ENCODE assay signal across 19 cellular contexts in genomic region chr15:78767331-78767951, GRCh38. TPM values are rescaled to one million over a fixed set of nuclear protein-coding genes. Genes with fewer than 3 reads are reported as not detected.
A peak's percentile ranks its signal among the peaks of the same experiment; 100 is the strongest.
DNase-seq lines count a peak whose midpoint lies in the region; ATAC-seq and TF ChIP-seq lines count a peak whose summit lies in the region.
"Had no signal": no experiment of that assay in that cellular context is flagged by ENCODE, and none has a peak within 500 bp of the region (broad histone marks: within the 10 kb centered on the region; RNA-seq: fewer than 3 reads in every experiment).

No MANE protein-coding gene starts in this region.

- H3K27ac Mint-ChIP-seq in HFFc6 = no peak overlapping the region
- no peak overlapping the region for H3K27ac Mint-ChIP-seq in chondrocyte (ENCODE audit: unreplicated experiment)
- H3K27ac Mint-ChIP-seq: activated CD8-positive, alpha-beta T cell treated with anti-CD3 and anti-CD28 coated beads for 36 hours; activated naive CD8-positive, alpha-beta T cell treated with anti-CD3 and anti-CD28 coated beads for 36 hours; CD4-positive, CD25-positive, alpha-beta regulatory T cell had no signal

- H3K4me3 Mint-ChIP-seq in HFFc6 = no peak overlapping the region
- no peak overlapping the region for H3K4me3 Mint-ChIP-seq in chondrocyte (ENCODE audit: unreplicated experiment)
- H3K4me3 Mint-ChIP-seq: activated CD8-positive, alpha-beta T cell treated with anti-CD3 and anti-CD28 coated beads for 36 hours; activated naive CD8-positive, alpha-beta T cell treated with anti-CD3 and anti-CD28 coated beads for 36 hours; CD4-positive, CD25-positive, alpha-beta regulatory T cell had no signal

- no peaks in the 10 kb centered on the region for H3K36me3 ChIP-seq in stomach
- H3K36me3 ChIP-seq: Peyer's patch, prostate gland, vagina had no signal

- 86 to 100% (median 92%) methylated on average over 1 to 16 of the region's 16 CpGs for WGBS in stomach, 5 donors

- TF ChIP-seq EP300 in stomach (IDR thresholded peaks at IDR 0.05) = no peak

- ATAC-seq in HG03280 (IDR thresholded peaks at IDR 0.05; ENCODE audit: unreplicated experiment) (no peak), HG02642 (IDR thresholded peaks at IDR 0.05; ENCODE audit: poor library complexity, unreplicated experiment) (no peak)
- ATAC-seq: activated CD8-positive, alpha-beta T cell treated with anti-CD3 and anti-CD28 coated beads for 36 hours had no signal

- no peaks in the 10 kb centered on the region for H3K4me1 ChIP-seq in stomach
- H3K4me1 ChIP-seq: A549, Peyer's patch, prostate gland had no signal

- DNase-seq in NCI-H1417 (lab: John Stamatoyannopoulos, UW) (peak in 2 of 3 experiments; percentile 48 to 53), NCI-H1417 treated with DMSO at 0.1 percent for 48 hours (lab: John Stamatoyannopoulos, UW) (no peak), HFFc6 (no peak), chondrocyte (ENCODE audit: low spot score) (peak; percentile 86), posterior vena cava (ENCODE audit: low spot score) (peak; percentile 70), stomach (no peak)
- DNase-seq: activated CD8-positive, alpha-beta T cell treated with anti-CD3 and anti-CD28 coated beads for 36 hours; activated naive CD8-positive, alpha-beta T cell treated with anti-CD3 and anti-CD28 coated beads for 36 hours; activated T-cell treated with anti-CD3 and anti-CD28 coated beads, Interleukin-2, amount 50 U/mL, for 48 hours; CD4-positive, CD25-positive, alpha-beta regulatory T cell; Kasumi-1; NCI-H524 had no signal

- no peak for TF ChIP-seq POLR2A in stomach (IDR thresholded peaks at IDR 0.05)

- H3K36me3 Mint-ChIP-seq in HFFc6 (ENCODE audit: low read depth) (no peaks in the 10 kb centered on the region), chondrocyte (ENCODE audit: low read depth) (peaks cover 9% of the 10 kb centered on the region)
- H3K36me3 Mint-ChIP-seq: activated naive CD8-positive, alpha-beta T cell treated with anti-CD3 and anti-CD28 coated beads for 36 hours; CD4-positive, CD25-positive, alpha-beta regulatory T cell had no signal

- H3K27me3 Mint-ChIP-seq in HFFc6 (ENCODE audit: insufficient read depth) (no peaks in the 10 kb centered on the region), chondrocyte (ENCODE audit: low read depth) (no peaks in the 10 kb centered on the region)
- H3K27me3 Mint-ChIP-seq: activated CD8-positive, alpha-beta T cell treated with anti-CD3 and anti-CD28 coated beads for 36 hours; activated naive CD8-positive, alpha-beta T cell treated with anti-CD3 and anti-CD28 coated beads for 36 hours; CD4-positive, CD25-positive, alpha-beta regulatory T cell had no signal

- intact Hi-C loops in posterior vena cava (cut with DNase I) = no loop called here
- intact Hi-C loops in stomach (cut with DNase I; ENCODE audit: low total_unique reads) = no loop called here

- no peaks in the 10 kb centered on the region for H3K27me3 ChIP-seq in stomach
- H3K27me3 ChIP-seq: heart right ventricle, Peyer's patch, vagina had no signal

- H3K9me3 Mint-ChIP-seq in HFFc6 = no peaks in the 10 kb centered on the region
- H3K9me3 Mint-ChIP-seq in chondrocyte (ENCODE audit: low read depth) = no peaks in the 10 kb centered on the region
- H3K9me3 Mint-ChIP-seq: activated CD8-positive, alpha-beta T cell treated with anti-CD3 and anti-CD28 coated beads for 36 hours; activated naive CD8-positive, alpha-beta T cell treated with anti-CD3 and anti-CD28 coated beads for 36 hours; CD4-positive, CD25-positive, alpha-beta regulatory T cell had no signal

- H3K4me1 Mint-ChIP-seq in HFFc6 (ENCODE audit: low read depth) (no peaks in the 10 kb centered on the region), chondrocyte (ENCODE audit: low read depth) (no peaks in the 10 kb centered on the region)
- H3K4me1 Mint-ChIP-seq: activated naive CD8-positive, alpha-beta T cell treated with anti-CD3 and anti-CD28 coated beads for 36 hours had no signal

- no peak overlapping the region for H3K27ac ChIP-seq in stomach
- H3K27ac ChIP-seq: A549, heart right ventricle, Peyer's patch, prostate gland, vagina had no signal

- H3K9me3 ChIP-seq in stomach = no peaks in the 10 kb centered on the region
- H3K9me3 ChIP-seq: A549, heart right ventricle, Peyer's patch, prostate gland, vagina had no signal

- no peak overlapping the region for H3K4me3 ChIP-seq in stomach
- H3K4me3 ChIP-seq: A549, heart right ventricle, Peyer's patch, prostate gland, vagina had no signal

- TF ChIP-seq CTCF in HFFc6 (IDR thresholded peaks at IDR 0.05) = peak; percentile 25; the same call in 1 of the 2 replicates
- TF ChIP-seq CTCF in chondrocyte (IDR thresholded peaks at IDR 0.05) = peak; percentile 27
- no peak for TF ChIP-seq CTCF in stomach (IDR thresholded peaks at IDR 0.05)

RNA-seq across cellular contexts. Expression of gene ADAMTS7, which starts 43.8 kb away (rescaled TPM):
- total RNA-seq in HFFc6 (2021; fragmentation: NEBNext Ultra II Directional; extraction: Animal tissue kit (Norgen Biotek cat#: 25700)) = under 1 TPM; 0.39 to 0.66 (median 0.59) TPM
- total RNA-seq in chondrocyte (111 to 144 TPM (median 113 TPM) in 3 replicates), posterior vena cava (1 to 10 TPM; 6.7 to 8.9 TPM), stomach (100 to 1,000 TPM in 1 of 5 donors, 1 to 10 TPM in 4; 1.7 to 102 (median 4.0) TPM)
- polyA plus RNA-seq in stomach = 1 to 10 TPM in 1 of 3 donors, under 1 TPM in 2; 0.31 to 1.7 (median 0.65) TPM
- total RNA-seq: CD4-positive, CD25-positive, alpha-beta regulatory T cell had no signal
- polyA plus RNA-seq: CD4-positive, CD25-positive, alpha-beta regulatory T cell had no signal

Comparison
In these comparisons a context has a peak if more than half of its experiments do, and no peak if none do; other contexts are left out.
1. DNase-seq: peak in NCI-H1417 (2 of 3), chondrocyte (single experiment) and posterior vena cava (single experiment); none in NCI-H1417 treated with DMSO at 0.1 percent for 48 hours (single experiment), HFFc6 (single experiment) and stomach (single experiment).
2. CTCF ChIP-seq: peak in HFFc6 (single experiment) and chondrocyte (single experiment); none in stomach (0 of 7).